Comparison of ENCODE assay signal across 8 cellular contexts in the genomic region with DNA sequence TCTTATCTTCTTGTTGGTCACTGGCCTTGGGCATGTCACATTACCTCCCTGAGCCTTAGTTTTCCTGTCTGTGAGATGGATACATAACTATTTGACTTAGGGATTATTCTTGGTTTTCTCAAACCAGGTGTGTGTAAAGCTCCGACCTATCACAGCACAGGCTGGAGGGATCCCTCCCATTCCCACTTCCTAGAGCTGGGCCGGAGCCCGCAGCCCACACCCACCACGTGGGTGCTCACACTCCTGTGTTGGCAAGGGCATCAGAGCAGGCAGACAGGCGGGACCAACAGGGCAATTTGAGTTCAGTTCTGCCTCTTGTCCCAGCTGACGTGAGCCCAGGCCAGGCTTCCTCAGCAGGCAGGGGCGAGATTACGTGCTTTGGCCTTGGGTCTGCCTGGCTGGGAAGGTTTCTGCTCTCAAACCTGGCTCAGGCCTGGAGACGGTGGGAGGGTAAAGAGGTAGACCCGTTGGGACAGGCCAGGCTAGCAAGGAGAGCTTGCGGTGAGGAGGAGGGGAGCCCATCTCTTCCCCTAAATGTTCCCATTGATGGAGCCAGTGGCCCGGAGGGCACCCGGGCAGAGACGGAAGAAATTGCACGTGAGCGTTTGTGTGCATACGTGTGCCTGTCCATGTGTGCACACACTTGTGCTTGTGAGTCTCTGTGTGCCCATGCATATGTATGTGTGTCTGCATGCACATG. TPM values are rescaled to one million over a fixed set of nuclear protein-coding genes. Genes with fewer than 3 reads are reported as not detected.
DNase-seq lines count a peak whose midpoint lies in the region; ATAC-seq, FAIRE-seq and TF ChIP-seq lines count a peak whose summit lies in the region.

No MANE protein-coding gene starts in this region.

- no peaks in the 10 kb centered on the region for H4K20me1 ChIP-seq in Karpas-422 (ENCODE audit: insufficient read depth, low read depth, low read length)
- no peaks in the 10 kb centered on the region for H4K20me1 ChIP-seq in endothelial cell of umbilical vein (replicated peaks; ENCODE audit: control insufficient read depth, extremely low read depth, insufficient read depth, low read length)

- H3K36me3 ChIP-seq in Karpas-422 (ENCODE audit: insufficient read depth, low read length) = no peaks in the 10 kb centered on the region
- peaks cover 0 to 5% of the 10 kb centered on the region in 2 experiments for H3K36me3 ChIP-seq in endothelial cell of umbilical vein (ENCODE audit: control insufficient read depth in 2 of 2, extremely low read depth in 1 of 2, insufficient read depth in 2 of 2, low read length in 2 of 2)
- no peaks in the 10 kb centered on the region for H3K36me3 ChIP-seq in psoas muscle (ENCODE audit: insufficient read depth in 1 of 2, low read depth in 1 of 2)
- no peaks in the 10 kb centered on the region for H3K36me3 ChIP-seq in brain microvascular endothelial cell (replicated peaks)

- in situ Hi-C loops in brain microvascular endothelial cell (cut with HindIII; ENCODE audit: low pct_ligation_motif_present, low sequenced_read_pairs) = no loop called here

- peak; percentile 1 for ATAC-seq in GM19328 (IDR thresholded peaks at IDR 0.05; ENCODE audit: unreplicated experiment)
- ATAC-seq in psoas muscle = no peak
- ATAC-seq in HG02870 (IDR thresholded peaks at IDR 0.05; ENCODE audit: unreplicated experiment) = no peak

- no peaks in the 10 kb centered on the region for H3K27me3 ChIP-seq in Karpas-422 (ENCODE audit: low read length)
- H3K27me3 ChIP-seq in endothelial cell of umbilical vein (ENCODE audit: control insufficient read depth in 2 of 2, insufficient read depth in 2 of 2, low read length in 2 of 2) = no peaks in the 10 kb centered on the region
- no peaks in the 10 kb centered on the region for H3K27me3 ChIP-seq in psoas muscle (ENCODE audit: insufficient read depth in 3 of 3, low read length in 2 of 3)
- no peaks in the 10 kb centered on the region for H3K27me3 ChIP-seq in brain microvascular endothelial cell (replicated peaks)

- H3K79me2 ChIP-seq in Karpas-422 (ENCODE audit: low read length) = no peaks in the 10 kb centered on the region
- H3K79me2 ChIP-seq in endothelial cell of umbilical vein (ENCODE audit: control insufficient read depth, insufficient read depth, low read length) = peaks cover 42% of the 10 kb centered on the region

- H3K9me3 ChIP-seq in Karpas-422 (ENCODE audit: low read length) (no peaks in the 10 kb centered on the region), endothelial cell of umbilical vein (replicated peaks; ENCODE audit: control insufficient read depth, insufficient read depth, low read length) (no peaks in the 10 kb centered on the region), psoas muscle (no peaks in the 10 kb centered on the region)

- POLR2A ChIA-PET in endothelial cell of umbilical vein (lab: Charles Lee) = interaction anchor here (0.8 to 1.1 kb wide), 2 partner anchors 7 to 23 kb away, joined by 3 to 4 read pairs; no protein-coding TSS in a partner anchor

- intact Hi-C loops in endothelial cell of umbilical vein (cut with micrococcal nuclease) (loop anchor here (5.0 kb wide), 1 partner anchor 229 kb away; no protein-coding TSS in a partner anchor), psoas muscle (cut with DNase I) (no loop called here)

- CTCF ChIA-PET in endothelial cell of umbilical vein (lab: Charles Lee) = interaction anchor here (0.8 to 14.2 kb wide), 7 partner anchors 10 to 204 kb away, joined by 3 to 196 read pairs (median 4); no protein-coding TSS in a partner anchor

- DNase-seq in Karpas-422 (no peak), endothelial cell of umbilical vein (ENCODE audit: low read depth, low spot score) (peak; percentile 26), psoas muscle (no peak), brain microvascular endothelial cell (no peak), NCI-H345 (lab: John Stamatoyannopoulos, UW) (no peak), NOMO-1 treated with dmso at 0.1 percent for 144 hours (lab: John Stamatoyannopoulos, UW; ENCODE audit: unreplicated experiment) (no peak)

- H3K4me3 ChIP-seq in Karpas-422 (ENCODE audit: low read length) (no peak overlapping the region), endothelial cell of umbilical vein (replicated peaks in 1 of 3; ENCODE audit: insufficient read depth in 1 of 3, low read depth in 1 of 3, low read length in 3 of 3) (no peak overlapping the region), psoas muscle (peak overlapping the region; percentile 63), brain microvascular endothelial cell (ENCODE audit: low read depth, low read length) (no peak overlapping the region)

- no peak for FAIRE-seq in endothelial cell of umbilical vein (lab: Jason Lieb, UNC)

- peaks cover 36% of the 10 kb centered on the region for H3K4me1 ChIP-seq in Karpas-422 (ENCODE audit: low read length)
- H3K4me1 ChIP-seq in endothelial cell of umbilical vein (ENCODE audit: control insufficient read depth, extremely low read depth, insufficient read depth, low read length) = peaks cover 61% of the 10 kb centered on the region
- peaks cover 5% of the 10 kb centered on the region for H3K4me1 ChIP-seq in psoas muscle

- H3K9me2 ChIP-seq in Karpas-422 (replicated peaks; ENCODE audit: insufficient read depth, low read length) = no peaks in the 10 kb centered on the region

- 74 to 76% (median 74%) methylated on average over 17 of the region's 17 CpGs for WGBS in psoas muscle, 3 donors

- no TSS peak for BruUV-seq in endothelial cell of umbilical vein (replicated peaks; lab: Mats Ljungman, UMichigan)

- H2AFZ ChIP-seq in Karpas-422 (ENCODE audit: low read length) (no peak overlapping the region), endothelial cell of umbilical vein (ENCODE audit: low read depth, low read length) (no peak overlapping the region)

- H3K9ac ChIP-seq in Karpas-422 (ENCODE audit: low read length) (no peak overlapping the region), endothelial cell of umbilical vein (replicated peaks; ENCODE audit: extremely low read depth, insufficient read depth, low read length) (no peak overlapping the region)

- H3K27ac ChIP-seq in Karpas-422 (ENCODE audit: low read length) (no peak overlapping the region), endothelial cell of umbilical vein (ENCODE audit: insufficient read depth, low read depth, low read length) (peak overlapping the region; percentile 82), psoas muscle (peak overlapping the region; percentile 65), brain microvascular endothelial cell (no peak overlapping the region)

- dilution Hi-C loops in endothelial cell of umbilical vein (cut with MboI; ENCODE audit: extremely low pct_ligation_motif_present, low sequenced_read_pairs) = no loop called here

- H3K9me1 ChIP-seq in endothelial cell of umbilical vein (replicated peaks; ENCODE audit: control insufficient read depth, extremely low read depth, insufficient read depth, low read length) = no peaks in the 10 kb centered on the region

- H3K4me2 ChIP-seq in Karpas-422 (ENCODE audit: low read depth, low read length, poor library complexity, severe bottlenecking) (peak overlapping the region; percentile 68), endothelial cell of umbilical vein (ENCODE audit: insufficient read depth, low read length) (no peak overlapping the region)

- TF ChIP-seq POLR2A in endothelial cell of umbilical vein (IDR thresholded peaks at IDR 0.05; ENCODE audit: low read depth, low read length) = no peak

- TF ChIP-seq CTCF in endothelial cell of umbilical vein (IDR thresholded peaks at IDR 0.05; ENCODE audit: extremely low read depth in 1 of 2, insufficient read depth in 1 of 2, low read depth in 1 of 2, low read length in 2 of 2) = no peak
- TF ChIP-seq CTCF in psoas muscle (IDR thresholded peaks at IDR 0.05) = no peak
- TF ChIP-seq CTCF in brain microvascular endothelial cell (IDR thresholded peaks at IDR 0.05; ENCODE audit: low read depth, low read length, missing control alignments) = no peak

TF ChIP-seq in endothelial cell of umbilical vein, 7 proteins besides CTCF, POLR2A, EP300 and RAD21:
- TF ChIP-seq EZH2 (IDR thresholded peaks at IDR 0.05; ENCODE audit: borderline replicate concordance, low read depth, low read length, severe bottlenecking) (no peak), GATA2 (IDR thresholded peaks at IDR 0.05; ENCODE audit: insufficient read depth, insufficient read length, low read depth, low read length) (no peak), FOS (IDR thresholded peaks at IDR 0.05; ENCODE audit: borderline replicate concordance, insufficient read depth, low read length) (no peak), POLR2AphosphoS5 (IDR thresholded peaks at IDR 0.05; ENCODE audit: insufficient read depth, low read depth, low read length) (no peak), MYC (IDR thresholded peaks at IDR 0.05; ENCODE audit: low read depth, low read length) (no peak)

RNA-seq across cellular contexts. Expression of a gene that starts 0.7 kb away (rescaled TPM):
- total RNA-seq in Karpas-422 (2014; rRNA removed; shearing (Covaris generic); ENCODE audit: low replicate concordance) = 1.7 and 6.9 TPM in 2 replicates
- total RNA-seq in endothelial cell of umbilical vein = 174 and 192 TPM in 2 replicates
- polyA plus RNA-seq in endothelial cell of umbilical vein = 96.5 and 115 TPM in 2 replicates
- 35.0 and 58.8 TPM in 2 replicates for polyA plus RNA-seq in endothelial cell of umbilical vein (2011; cell fraction: cytosol; rRNA removed)
- polyA plus RNA-seq in endothelial cell of umbilical vein (2011; cell fraction: nucleus; rRNA removed) = 289 and 386 TPM in 2 replicates
- 43.1 and 46.6 TPM in 2 replicates for polyA plus RNA-seq in endothelial cell of umbilical vein (2012)
- 115 and 144 TPM in 2 replicates for polyA minus RNA-seq in endothelial cell of umbilical vein
- 9.3 TPM for polyA minus RNA-seq in endothelial cell of umbilical vein (2011; cell fraction: cytosol; rRNA and poly(A)+ RNA removed)
- 189 and 297 TPM in 2 replicates for polyA minus RNA-seq in endothelial cell of umbilical vein (2011; cell fraction: nucleus; rRNA and poly(A)+ RNA removed)
- total RNA-seq in psoas muscle = 1 to 10 TPM; 4.6 to 7.9 (median 4.9) TPM
- polyA plus RNA-seq in psoas muscle = 1 to 10 TPM; 1.9 to 5.0 (median 4.0) TPM

RNA-seq across cellular contexts. Expression of a gene that starts 39.7 kb away (rescaled TPM):
- total RNA-seq in Karpas-422 (2014; rRNA removed; shearing (Covaris generic); ENCODE audit: low replicate concordance) = not detected in 2 replicates
- total RNA-seq in endothelial cell of umbilical vein = 0.30 and 0.66 TPM in 2 replicates
- 0.18 and 0.28 TPM in 2 replicates for polyA plus RNA-seq in endothelial cell of umbilical vein
- 0.14 and 0.15 TPM in 2 replicates for polyA plus RNA-seq in endothelial cell of umbilical vein (2011; cell fraction: cytosol; rRNA removed)
- 0.17 and 0.32 TPM in 2 replicates for polyA plus RNA-seq in endothelial cell of umbilical vein (2011; cell fraction: nucleus; rRNA removed)
- polyA plus RNA-seq in endothelial cell of umbilical vein (2012) = 0.07 and 0.10 TPM in 2 replicates
- 0.53 TPM in 1 of 2 replicates, not detected in the other for polyA minus RNA-seq in endothelial cell of umbilical vein
- 2.8 TPM for polyA minus RNA-seq in endothelial cell of umbilical vein (2011; cell fraction: cytosol; rRNA and poly(A)+ RNA removed)
- polyA minus RNA-seq in endothelial cell of umbilical vein (2011; cell fraction: nucleus; rRNA and poly(A)+ RNA removed) = 0.24 TPM in 1 of 2 replicates, not detected in the other
- 100 to 1,000 TPM; 127 to 956 (median 461) TPM for total RNA-seq in psoas muscle
- 100 to 1,000 TPM in 2 of 3 donors, 10 to 100 TPM in 1; 82.2 to 295 (median 123) TPM for polyA plus RNA-seq in psoas muscle

Comparison
In these comparisons a context has a peak if more than half of its experiments do, and no peak if none do; other contexts are left out.
1. H3K27ac ChIP-seq: peak in endothelial cell of umbilical vein (single experiment) and psoas muscle (single experiment); none in Karpas-422 (single experiment) and brain microvascular endothelial cell (single experiment).
2. RNA of a gene that starts 0.7 kb away (total RNA-seq): 174 to 192 TPM in endothelial cell of umbilical vein; 1.7 to 6.9 TPM in Karpas-422 and 4.6 to 7.9 TPM in psoas muscle; every median in the first group is over 10 times any median in the second.
3. RNA of a gene that starts 39.7 kb away (total RNA-seq): 127 to 956 TPM in psoas muscle; 0.30 to 0.66 TPM in endothelial cell of umbilical vein and not detected in Karpas-422; every median in the first group is over 10 times any median in the second.